ENCODE assay signal across 1 cellular context in the genomic region with DNA sequence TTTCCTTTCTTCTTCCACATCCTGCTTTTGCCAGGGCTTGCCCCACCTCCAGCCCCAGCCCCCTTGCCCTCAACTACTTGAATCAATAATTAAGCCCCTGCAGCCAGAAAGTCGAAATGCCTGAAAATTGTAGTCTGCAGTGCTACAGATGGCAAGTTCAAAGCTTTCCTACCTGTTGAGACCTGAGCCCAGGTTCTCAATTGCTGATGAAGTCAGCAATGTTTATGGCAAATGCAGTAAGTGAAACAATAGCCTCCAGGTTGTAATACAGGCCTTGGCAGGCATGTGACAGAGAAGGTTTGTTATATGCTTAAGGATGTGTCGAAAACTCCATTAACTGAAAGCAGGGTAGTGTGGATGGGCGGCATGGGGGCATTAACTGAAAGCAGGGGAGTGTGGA.
TF ChIP-seq lines count a peak whose summit lies in the region.

No MANE protein-coding gene starts in this region.

TF ChIP-seq in WTC11, 78 proteins besides CTCF, POLR2A, EP300 and RAD21 (continued from another document):
- TF ChIP-seq, protein P1, sequence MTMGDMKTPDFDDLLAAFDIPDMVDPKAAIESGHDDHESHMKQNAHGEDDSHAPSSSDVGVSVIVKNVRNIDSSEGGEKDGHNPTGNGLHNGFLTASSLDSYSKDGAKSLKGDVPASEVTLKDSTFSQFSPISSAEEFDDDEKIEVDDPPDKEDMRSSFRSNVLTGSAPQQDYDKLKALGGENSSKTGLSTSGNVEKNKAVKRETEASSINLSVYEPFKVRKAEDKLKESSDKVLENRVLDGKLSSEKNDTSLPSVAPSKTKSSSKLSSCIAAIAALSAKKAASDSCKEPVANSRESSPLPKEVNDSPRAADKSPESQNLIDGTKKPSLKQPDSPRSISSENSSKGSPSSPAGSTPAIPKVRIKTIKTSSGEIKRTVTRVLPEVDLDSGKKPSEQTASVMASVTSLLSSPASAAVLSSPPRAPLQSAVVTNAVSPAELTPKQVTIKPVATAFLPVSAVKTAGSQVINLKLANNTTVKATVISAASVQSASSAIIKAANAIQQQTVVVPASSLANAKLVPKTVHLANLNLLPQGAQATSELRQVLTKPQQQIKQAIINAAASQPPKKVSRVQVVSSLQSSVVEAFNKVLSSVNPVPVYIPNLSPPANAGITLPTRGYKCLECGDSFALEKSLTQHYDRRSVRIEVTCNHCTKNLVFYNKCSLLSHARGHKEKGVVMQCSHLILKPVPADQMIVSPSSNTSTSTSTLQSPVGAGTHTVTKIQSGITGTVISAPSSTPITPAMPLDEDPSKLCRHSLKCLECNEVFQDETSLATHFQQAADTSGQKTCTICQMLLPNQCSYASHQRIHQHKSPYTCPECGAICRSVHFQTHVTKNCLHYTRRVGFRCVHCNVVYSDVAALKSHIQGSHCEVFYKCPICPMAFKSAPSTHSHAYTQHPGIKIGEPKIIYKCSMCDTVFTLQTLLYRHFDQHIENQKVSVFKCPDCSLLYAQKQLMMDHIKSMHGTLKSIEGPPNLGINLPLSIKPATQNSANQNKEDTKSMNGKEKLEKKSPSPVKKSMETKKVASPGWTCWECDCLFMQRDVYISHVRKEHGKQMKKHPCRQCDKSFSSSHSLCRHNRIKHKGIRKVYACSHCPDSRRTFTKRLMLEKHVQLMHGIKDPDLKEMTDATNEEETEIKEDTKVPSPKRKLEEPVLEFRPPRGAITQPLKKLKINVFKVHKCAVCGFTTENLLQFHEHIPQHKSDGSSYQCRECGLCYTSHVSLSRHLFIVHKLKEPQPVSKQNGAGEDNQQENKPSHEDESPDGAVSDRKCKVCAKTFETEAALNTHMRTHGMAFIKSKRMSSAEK (CRISPR knock-in tag; IDR thresholded peaks at IDR 0.05; ENCODE audit: borderline replicate concordance): no peak
- TF ChIP-seq, protein P2, sequence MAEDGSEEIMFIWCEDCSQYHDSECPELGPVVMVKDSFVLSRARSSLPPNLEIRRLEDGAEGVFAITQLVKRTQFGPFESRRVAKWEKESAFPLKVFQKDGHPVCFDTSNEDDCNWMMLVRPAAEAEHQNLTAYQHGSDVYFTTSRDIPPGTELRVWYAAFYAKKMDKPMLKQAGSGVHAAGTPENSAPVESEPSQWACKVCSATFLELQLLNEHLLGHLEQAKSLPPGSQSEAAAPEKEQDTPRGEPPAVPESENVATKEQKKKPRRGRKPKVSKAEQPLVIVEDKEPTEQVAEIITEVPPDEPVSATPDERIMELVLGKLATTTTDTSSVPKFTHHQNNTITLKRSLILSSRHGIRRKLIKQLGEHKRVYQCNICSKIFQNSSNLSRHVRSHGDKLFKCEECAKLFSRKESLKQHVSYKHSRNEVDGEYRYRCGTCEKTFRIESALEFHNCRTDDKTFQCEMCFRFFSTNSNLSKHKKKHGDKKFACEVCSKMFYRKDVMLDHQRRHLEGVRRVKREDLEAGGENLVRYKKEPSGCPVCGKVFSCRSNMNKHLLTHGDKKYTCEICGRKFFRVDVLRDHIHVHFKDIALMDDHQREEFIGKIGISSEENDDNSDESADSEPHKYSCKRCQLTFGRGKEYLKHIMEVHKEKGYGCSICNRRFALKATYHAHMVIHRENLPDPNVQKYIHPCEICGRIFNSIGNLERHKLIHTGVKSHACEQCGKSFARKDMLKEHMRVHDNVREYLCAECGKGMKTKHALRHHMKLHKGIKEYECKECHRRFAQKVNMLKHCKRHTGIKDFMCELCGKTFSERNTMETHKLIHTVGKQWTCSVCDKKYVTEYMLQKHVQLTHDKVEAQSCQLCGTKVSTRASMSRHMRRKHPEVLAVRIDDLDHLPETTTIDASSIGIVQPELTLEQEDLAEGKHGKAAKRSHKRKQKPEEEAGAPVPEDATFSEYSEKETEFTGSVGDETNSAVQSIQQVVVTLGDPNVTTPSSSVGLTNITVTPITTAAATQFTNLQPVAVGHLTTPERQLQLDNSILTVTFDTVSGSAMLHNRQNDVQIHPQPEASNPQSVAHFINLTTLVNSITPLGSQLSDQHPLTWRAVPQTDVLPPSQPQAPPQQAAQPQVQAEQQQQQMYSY (CRISPR knock-in tag; IDR thresholded peaks at IDR 0.05): no peak
- TF ChIP-seq NFE2L1 (CRISPR knock-in tag; IDR thresholded peaks at IDR 0.05) (no peak), ZNF232 (CRISPR knock-in tag; IDR thresholded peaks at IDR 0.05) (no peak), SMAD4 (CRISPR knock-in tag; IDR thresholded peaks at IDR 0.05) (no peak)
